12 cellular contexts compared by ENCODE assay signal in the genomic region with DNA sequence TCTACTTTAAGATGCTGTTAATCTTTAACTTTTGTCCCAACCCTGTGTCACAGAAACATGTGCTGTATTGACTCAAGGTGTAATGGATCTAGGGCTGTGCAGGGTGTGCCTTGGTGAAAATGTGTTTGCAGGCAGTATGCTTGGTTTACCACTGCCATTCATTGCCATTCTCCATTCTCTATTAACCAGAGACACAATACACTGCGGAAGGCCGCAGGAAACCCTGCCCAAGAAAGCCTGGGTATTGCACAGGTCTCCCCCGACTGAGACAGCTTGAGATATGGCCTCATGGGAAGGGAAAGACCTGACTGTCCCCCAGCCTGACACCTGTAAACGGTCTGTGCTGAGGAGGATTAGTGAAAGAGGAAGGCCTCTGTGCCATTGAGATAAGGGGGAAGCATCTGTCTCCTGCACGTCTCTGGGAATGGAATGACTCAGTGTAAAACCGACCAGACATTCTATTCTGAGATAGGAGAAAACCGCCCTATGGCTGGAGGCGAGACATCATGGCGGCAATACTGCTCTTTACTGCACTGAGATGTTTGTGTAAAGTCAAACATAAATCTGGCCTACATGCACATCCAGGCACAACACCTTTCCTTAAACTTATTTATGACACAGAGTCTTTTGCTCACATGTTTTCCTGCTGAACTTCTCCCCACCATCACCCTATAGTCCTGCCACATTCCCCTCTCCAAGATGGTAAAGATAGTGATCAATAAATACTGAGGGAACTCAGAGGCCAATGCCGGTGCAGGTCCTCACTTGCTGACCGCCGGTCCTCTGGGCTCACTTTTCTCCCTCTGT. TPM values are rescaled to one million over a fixed set of nuclear protein-coding genes. Genes with fewer than 3 reads are reported as not detected.
DNase-seq lines count a peak whose midpoint lies in the region; ATAC-seq and TF ChIP-seq lines count a peak whose summit lies in the region.
"Had no signal": no experiment of that assay in that cellular context is flagged by ENCODE, and none has a peak within 500 bp of the region (broad histone marks: within the 10 kb centered on the region; RNA-seq: fewer than 3 reads in every experiment).

No MANE protein-coding gene starts in this region.

- no peaks in the 10 kb centered on the region for H3K27me3 ChIP-seq in mucosa of rectum (ENCODE audit: control insufficient read depth in 2 of 2, insufficient read depth in 2 of 2, low read length in 2 of 2)
- H3K27me3 ChIP-seq: Peyer's patch had no signal

- no peaks in the 10 kb centered on the region for H3K9me3 Mint-ChIP-seq in chondrocyte (ENCODE audit: low read depth)

- H3K36me3 ChIP-seq in mucosa of rectum (ENCODE audit: control insufficient read depth in 2 of 2, insufficient read depth in 2 of 2, low read length in 2 of 2): peaks cover 4 to 7% of the 10 kb centered on the region in 2 donors
- H3K36me3 ChIP-seq: Peyer's patch had no signal

- peak overlapping the region; percentile 85 for H3K27ac Mint-ChIP-seq in chondrocyte (ENCODE audit: unreplicated experiment)
- H3K27ac Mint-ChIP-seq: IgD-negative memory B cell had no signal

- H3K9me3 ChIP-seq in mucosa of rectum (ENCODE audit: control insufficient read depth in 2 of 2, low read length in 2 of 2): no peaks in the 10 kb centered on the region

- ATAC-seq in HG02973 (IDR thresholded peaks at IDR 0.05; ENCODE audit: unreplicated experiment): no peak
- no peak for ATAC-seq in HG02885 (IDR thresholded peaks at IDR 0.05; ENCODE audit: poor library complexity, unreplicated experiment)
- no peak for ATAC-seq in GM19467 (IDR thresholded peaks at IDR 0.05; ENCODE audit: unreplicated experiment)

- no peaks in the 10 kb centered on the region for H3K27me3 Mint-ChIP-seq in chondrocyte (ENCODE audit: low read depth)
- H3K27me3 Mint-ChIP-seq: IgD-negative memory B cell had no signal

- peaks cover 23% of the 10 kb centered on the region for H3K4me1 Mint-ChIP-seq in chondrocyte (ENCODE audit: low read depth)

- H3K4me3 ChIP-seq in mucosa of rectum (ENCODE audit: low read length in 2 of 2): peak overlapping the region; percentile 19 to 52
- H3K4me3 ChIP-seq: Peyer's patch, skin epidermis had no signal

- DNase-seq in CD1c-positive myeloid dendritic cell (ENCODE audit: extremely low spot score) (peak; percentile 41), LoVo (ENCODE audit: low spot score) (peak; percentile 49), chondrocyte (ENCODE audit: low spot score) (no peak), NCI-H1694 treated with DMSO at 0.1 percent for 48 hours (lab: John Stamatoyannopoulos, UW) (no peak)
- DNase-seq: NCI-H2171, Peyer's patch had no signal

- no peak for TF ChIP-seq CTCF in chondrocyte (IDR thresholded peaks at IDR 0.05)

- peaks cover 33 to 50% of the 10 kb centered on the region in 2 donors for H3K4me1 ChIP-seq in mucosa of rectum (ENCODE audit: control insufficient read depth in 2 of 2, insufficient read depth in 2 of 2, low read length in 2 of 2)

- peak overlapping the region in 1 of 2 donors; percentile 72 for H3K9ac ChIP-seq in mucosa of rectum (ENCODE audit: low read depth in 1 of 2, low read length in 2 of 2)

- no peak overlapping the region for H3K4me3 Mint-ChIP-seq in chondrocyte (ENCODE audit: unreplicated experiment)

- peak overlapping the region; percentile 86 to 94 for H3K27ac ChIP-seq in mucosa of rectum (ENCODE audit: low read depth in 2 of 2, low read length in 2 of 2)

- peaks cover 1% of the 10 kb centered on the region for H3K36me3 Mint-ChIP-seq in chondrocyte (ENCODE audit: low read depth)

RNA-seq across cellular contexts. Expression of a gene that starts 13.1 kb away (rescaled TPM):
- total RNA-seq in chondrocyte: 4.4 to 5.4 TPM (median 5.0 TPM) in 3 replicates

RNA-seq across cellular contexts. Expression of a gene that starts 26.3 kb away (rescaled TPM):
- total RNA-seq in chondrocyte: 8.2 to 9.3 TPM (median 8.7 TPM) in 3 replicates

RNA-seq across cellular contexts. Expression of a gene that starts 38.9 kb away (rescaled TPM):
- total RNA-seq in chondrocyte: 15.6 to 19.8 TPM (median 16.0 TPM) in 3 replicates

Comparison
In these comparisons a context has a peak if more than half of its experiments do, and no peak if none do; other contexts are left out.
1. DNase-seq: peak in CD1c-positive myeloid dendritic cell (single experiment) and LoVo (single experiment); none in chondrocyte (single experiment) and NCI-H1694 treated with DMSO at 0.1 percent for 48 hours (single experiment).